ENCODE assay signal across 9 cellular contexts in the genomic region with DNA sequence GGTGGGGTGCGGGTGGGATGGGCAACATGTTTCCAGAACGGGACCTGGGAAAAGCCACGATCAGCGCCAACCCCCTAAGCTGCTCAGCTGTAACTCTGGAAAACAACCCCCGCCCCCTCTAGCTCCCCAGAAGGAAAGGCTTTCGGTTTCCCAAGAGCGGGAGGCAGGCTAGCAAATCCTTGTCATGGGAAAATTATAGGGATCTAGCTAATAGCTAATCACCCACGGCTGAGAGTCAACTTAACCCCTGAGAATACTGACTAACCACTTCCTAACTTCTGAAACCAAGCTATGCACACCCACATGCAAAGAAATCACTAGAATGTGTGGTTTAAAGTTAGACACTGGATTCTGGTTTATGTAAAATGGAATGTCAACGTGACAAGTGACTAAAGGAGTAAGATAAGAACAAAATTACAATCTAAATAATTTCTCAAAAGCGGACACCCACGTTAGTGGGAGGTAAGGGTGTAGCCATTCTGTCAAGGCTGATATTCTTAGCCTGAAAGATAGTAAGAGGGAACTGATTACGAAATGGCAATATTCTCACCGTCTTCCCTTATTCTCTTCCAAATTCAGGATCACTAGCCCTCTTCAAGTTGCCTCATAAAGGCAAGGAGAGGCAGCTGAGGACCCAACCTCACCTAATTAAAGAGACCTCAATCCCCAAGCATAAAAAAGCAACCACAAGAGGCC. TPM values are rescaled to one million over a fixed set of nuclear protein-coding genes. Genes with fewer than 3 reads are reported as not detected.
DNase-seq lines count a peak whose midpoint lies in the region; ATAC-seq and TF ChIP-seq lines count a peak whose summit lies in the region.
"Had no signal": no experiment of that assay in that cellular context is flagged by ENCODE, and none has a peak within 500 bp of the region (broad histone marks: within the 10 kb centered on the region; RNA-seq: fewer than 3 reads in every experiment).

No MANE protein-coding gene starts in this region.

- no peaks in the 10 kb centered on the region for H3K9me3 Mint-ChIP-seq in nephron
- no peaks in the 10 kb centered on the region for H3K9me3 Mint-ChIP-seq in activated CD4-positive, alpha-beta T cell treated with anti-CD3 and anti-CD28 coated beads, Interleukin-2, amount 10 ng/mL, durations not matched to agents 7 days and 5 days
- H3K9me3 Mint-ChIP-seq in activated CD8-positive, alpha-beta T cell treated with anti-CD3 and anti-CD28 coated beads, Interleukin-2, amount 10 ng/mL, durations not matched to agents 7 days and 5 days (ENCODE audit: insufficient read depth) = no peaks in the 10 kb centered on the region

- TF ChIP-seq CTCF in nephron (IDR thresholded peaks at IDR 0.05; ENCODE audit: unreplicated experiment in 3 of 3) = no peak

- peaks cover 4% of the 10 kb centered on the region for H3K27me3 Mint-ChIP-seq in nephron (ENCODE audit: low read depth)
- peaks cover 13% of the 10 kb centered on the region for H3K27me3 Mint-ChIP-seq in activated CD4-positive, alpha-beta T cell treated with anti-CD3 and anti-CD28 coated beads, Interleukin-2, amount 10 ng/mL, durations not matched to agents 7 days and 5 days
- H3K27me3 Mint-ChIP-seq in activated CD8-positive, alpha-beta T cell treated with anti-CD3 and anti-CD28 coated beads, Interleukin-2, amount 10 ng/mL, durations not matched to agents 7 days and 5 days (ENCODE audit: low read depth) = peaks cover 8% of the 10 kb centered on the region

- H3K4me3 Mint-ChIP-seq in nephron = peak overlapping the region; percentile 11 to 40 (median 21)
- no peak overlapping the region for H3K4me3 Mint-ChIP-seq in activated CD4-positive, alpha-beta T cell treated with anti-CD3 and anti-CD28 coated beads, Interleukin-2, amount 10 ng/mL, durations not matched to agents 7 days and 5 days
- H3K4me3 Mint-ChIP-seq in activated CD8-positive, alpha-beta T cell treated with anti-CD3 and anti-CD28 coated beads, Interleukin-2, amount 10 ng/mL, durations not matched to agents 7 days and 5 days = no peak overlapping the region
- H3K4me3 Mint-ChIP-seq: B cell had no signal

- CTCF ChIA-PET in activated CD4-positive, alpha-beta T cell treated with anti-CD3 and anti-CD28 coated beads, Interleukin-2, amount 10 ng/mL, durations not matched to agents 7 days and 5 days (lab: Charles Lee) = interaction anchor here (0.6 to 1.4 kb wide), 2 partner anchors 21 to 42 kb away, joined by 3 to 5 read pairs; no protein-coding TSS in a partner anchor
- CTCF ChIA-PET in activated CD8-positive, alpha-beta T cell treated with anti-CD3 and anti-CD28 coated beads, Interleukin-2, amount 10 ng/mL, durations not matched to agents 7 days and 5 days (lab: Charles Lee) = no interaction called here

- POLR2A ChIA-PET in activated CD4-positive, alpha-beta T cell treated with anti-CD3 and anti-CD28 coated beads, Interleukin-2, amount 10 ng/mL, durations not matched to agents 7 days and 5 days (lab: Charles Lee) = no interaction called here
- POLR2A ChIA-PET in activated CD8-positive, alpha-beta T cell treated with anti-CD3 and anti-CD28 coated beads, Interleukin-2, amount 10 ng/mL, durations not matched to agents 7 days and 5 days (lab: Charles Lee) = no interaction called here

- peak; percentile 38 for ATAC-seq in Right ventricle myocardium inferior
- ATAC-seq in HG03025 (IDR thresholded peaks at IDR 0.05; ENCODE audit: low FRiP score, unreplicated experiment) = no peak
- no peak for ATAC-seq in GM21447 (IDR thresholded peaks at IDR 0.05; ENCODE audit: unreplicated experiment)
- no peak for ATAC-seq in activated CD8-positive, alpha-beta T cell treated with anti-CD3 and anti-CD28 coated beads, Interleukin-2, amount 10 ng/mL, durations not matched to agents 7 days and 5 days

- peaks cover 94% of the 10 kb centered on the region for H3K4me1 Mint-ChIP-seq in nephron
- no peaks in the 10 kb centered on the region for H3K4me1 Mint-ChIP-seq in activated CD4-positive, alpha-beta T cell treated with anti-CD3 and anti-CD28 coated beads, Interleukin-2, amount 10 ng/mL, durations not matched to agents 7 days and 5 days
- peaks cover 7% of the 10 kb centered on the region for H3K4me1 Mint-ChIP-seq in activated CD8-positive, alpha-beta T cell treated with anti-CD3 and anti-CD28 coated beads, Interleukin-2, amount 10 ng/mL, durations not matched to agents 7 days and 5 days (ENCODE audit: low read depth)
- H3K4me1 Mint-ChIP-seq: B cell had no signal

- peaks cover 74% of the 10 kb centered on the region for H3K36me3 Mint-ChIP-seq in nephron (ENCODE audit: low read depth)
- H3K36me3 Mint-ChIP-seq in activated CD4-positive, alpha-beta T cell treated with anti-CD3 and anti-CD28 coated beads, Interleukin-2, amount 10 ng/mL, durations not matched to agents 7 days and 5 days (ENCODE audit: low read depth) = no peaks in the 10 kb centered on the region
- no peaks in the 10 kb centered on the region for H3K36me3 Mint-ChIP-seq in activated CD8-positive, alpha-beta T cell treated with anti-CD3 and anti-CD28 coated beads, Interleukin-2, amount 10 ng/mL, durations not matched to agents 7 days and 5 days (ENCODE audit: low read depth)

- peak overlapping the region; percentile 79 to 83 (median 82) for H3K27ac Mint-ChIP-seq in nephron
- H3K27ac Mint-ChIP-seq in activated CD4-positive, alpha-beta T cell treated with anti-CD3 and anti-CD28 coated beads, Interleukin-2, amount 10 ng/mL, durations not matched to agents 7 days and 5 days = no peak overlapping the region
- H3K27ac Mint-ChIP-seq in activated CD8-positive, alpha-beta T cell treated with anti-CD3 and anti-CD28 coated beads, Interleukin-2, amount 10 ng/mL, durations not matched to agents 7 days and 5 days = no peak overlapping the region
- H3K27ac Mint-ChIP-seq: B cell had no signal

- intact Hi-C loops in Right ventricle myocardium inferior (cut with DNase I) = loop anchor here (5.0 kb wide), 1 partner anchor 41 kb away; no protein-coding TSS in a partner anchor
- intact Hi-C loops in cardiac septum (cut with DNase I) = no loop called here

- DNase-seq in Right ventricle myocardium inferior (ENCODE audit: missing footprints) (no peak), cardiac septum (ENCODE audit: low spot score) (no peak), dermis blood vessel endothelial cell (peak; percentile 58)
- DNase-seq in activated CD4-positive, alpha-beta T cell treated with anti-CD3 and anti-CD28 coated beads, Interleukin-2, amount 10 ng/mL, durations not matched to agents 7 days and 5 days = no peak
- no peak for DNase-seq in activated CD8-positive, alpha-beta T cell treated with anti-CD3 and anti-CD28 coated beads, Interleukin-2, amount 10 ng/mL, durations not matched to agents 7 days and 5 days

RNA-seq across cellular contexts. Expression of gene JAG1, which starts 20.1 kb away (rescaled TPM):
- total RNA-seq in Right ventricle myocardium inferior (24.4 TPM), cardiac septum (42.1 TPM), dermis blood vessel endothelial cell (124 and 203 TPM in 2 replicates)
- total RNA-seq in activated CD4-positive, alpha-beta T cell treated with anti-CD3 and anti-CD28 coated beads, Interleukin-2, amount 10 ng/mL, durations not matched to agents 7 days and 5 days = under 1 TPM in 1 of 2 experiments, not detected in 1; 0.15 TPM
- under 1 TPM; 0.16 to 0.34 TPM for total RNA-seq in activated CD8-positive, alpha-beta T cell treated with anti-CD3 and anti-CD28 coated beads, Interleukin-2, amount 10 ng/mL, durations not matched to agents 7 days and 5 days
- total RNA-seq: B cell had no signal

Comparison
In these comparisons a context has a peak if more than half of its experiments do, and no peak if none do; other contexts are left out.
1. H3K27ac Mint-ChIP-seq: peak in nephron (3 of 3); none in activated CD4-positive, alpha-beta T cell treated with anti-CD3 and anti-CD28 coated beads, Interleukin-2, amount 10 ng/mL, durations not matched to agents 7 days and 5 days (single experiment) and activated CD8-positive, alpha-beta T cell treated with anti-CD3 and anti-CD28 coated beads, Interleukin-2, amount 10 ng/mL, durations not matched to agents 7 days and 5 days (single experiment).
2. H3K4me3 Mint-ChIP-seq: peak in nephron (3 of 3); none in activated CD4-positive, alpha-beta T cell treated with anti-CD3 and anti-CD28 coated beads, Interleukin-2, amount 10 ng/mL, durations not matched to agents 7 days and 5 days (single experiment) and activated CD8-positive, alpha-beta T cell treated with anti-CD3 and anti-CD28 coated beads, Interleukin-2, amount 10 ng/mL, durations not matched to agents 7 days and 5 days (single experiment).
3. RNA of gene JAG1, which starts 20.1 kb away (total RNA-seq): 124 to 203 TPM in dermis blood vessel endothelial cell, 42.1 TPM in cardiac septum (single experiment) and 24.4 TPM in Right ventricle myocardium inferior (single experiment); 0.16 to 0.34 TPM in activated CD8-positive, alpha-beta T cell treated with anti-CD3 and anti-CD28 coated beads, Interleukin-2, amount 10 ng/mL, durations not matched to agents 7 days and 5 days and 0.15 TPM in activated CD4-positive, alpha-beta T cell treated with anti-CD3 and anti-CD28 coated beads, Interleukin-2, amount 10 ng/mL, durations not matched to agents 7 days and 5 days; every median in the first group is over 10 times any median in the second.